Comparison of ENCODE assay signal across 1 cellular context in the genomic region with DNA sequence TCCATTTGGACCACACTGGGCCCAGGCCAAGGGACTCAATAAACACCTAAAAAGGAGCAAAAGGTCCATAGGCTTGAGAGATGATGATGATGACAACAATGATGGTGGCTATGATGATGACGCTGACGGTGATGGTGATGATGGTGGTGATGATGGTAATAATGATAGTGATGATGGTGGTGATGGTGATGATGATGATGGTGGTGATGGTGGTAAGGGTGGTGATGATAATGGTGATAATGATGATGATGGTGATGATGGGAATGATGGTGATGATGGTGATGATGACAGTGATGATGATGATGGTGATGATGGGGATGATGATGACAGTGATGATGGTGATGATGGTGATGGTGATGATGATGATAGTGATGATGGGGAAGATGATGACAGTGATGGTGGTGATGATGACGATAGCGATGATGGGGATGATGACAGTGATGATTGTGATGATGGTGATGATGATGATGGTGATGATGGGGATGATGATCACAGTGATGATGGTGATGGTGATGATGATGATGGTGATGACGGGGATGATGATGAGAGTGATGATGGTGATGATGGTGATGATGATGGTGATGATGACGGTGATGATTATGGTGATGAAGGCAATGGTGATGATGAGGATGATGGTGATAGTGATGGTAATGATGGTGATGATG.
TF ChIP-seq lines count a peak whose summit lies in the region.

No MANE protein-coding gene starts in this region.

TF ChIP-seq in HEK293, 187 proteins besides CTCF, POLR2A, EP300 and RAD21 (continued from another document):
- TF ChIP-seq BCL6B (tag by site-specific recombination; IDR thresholded peaks at IDR 0.05) (no peak), ZNF610 (tag by site-specific recombination; IDR thresholded peaks at IDR 0.05; ENCODE audit: borderline replicate concordance) (no peak)
- TF ChIP-seq, protein P1, sequence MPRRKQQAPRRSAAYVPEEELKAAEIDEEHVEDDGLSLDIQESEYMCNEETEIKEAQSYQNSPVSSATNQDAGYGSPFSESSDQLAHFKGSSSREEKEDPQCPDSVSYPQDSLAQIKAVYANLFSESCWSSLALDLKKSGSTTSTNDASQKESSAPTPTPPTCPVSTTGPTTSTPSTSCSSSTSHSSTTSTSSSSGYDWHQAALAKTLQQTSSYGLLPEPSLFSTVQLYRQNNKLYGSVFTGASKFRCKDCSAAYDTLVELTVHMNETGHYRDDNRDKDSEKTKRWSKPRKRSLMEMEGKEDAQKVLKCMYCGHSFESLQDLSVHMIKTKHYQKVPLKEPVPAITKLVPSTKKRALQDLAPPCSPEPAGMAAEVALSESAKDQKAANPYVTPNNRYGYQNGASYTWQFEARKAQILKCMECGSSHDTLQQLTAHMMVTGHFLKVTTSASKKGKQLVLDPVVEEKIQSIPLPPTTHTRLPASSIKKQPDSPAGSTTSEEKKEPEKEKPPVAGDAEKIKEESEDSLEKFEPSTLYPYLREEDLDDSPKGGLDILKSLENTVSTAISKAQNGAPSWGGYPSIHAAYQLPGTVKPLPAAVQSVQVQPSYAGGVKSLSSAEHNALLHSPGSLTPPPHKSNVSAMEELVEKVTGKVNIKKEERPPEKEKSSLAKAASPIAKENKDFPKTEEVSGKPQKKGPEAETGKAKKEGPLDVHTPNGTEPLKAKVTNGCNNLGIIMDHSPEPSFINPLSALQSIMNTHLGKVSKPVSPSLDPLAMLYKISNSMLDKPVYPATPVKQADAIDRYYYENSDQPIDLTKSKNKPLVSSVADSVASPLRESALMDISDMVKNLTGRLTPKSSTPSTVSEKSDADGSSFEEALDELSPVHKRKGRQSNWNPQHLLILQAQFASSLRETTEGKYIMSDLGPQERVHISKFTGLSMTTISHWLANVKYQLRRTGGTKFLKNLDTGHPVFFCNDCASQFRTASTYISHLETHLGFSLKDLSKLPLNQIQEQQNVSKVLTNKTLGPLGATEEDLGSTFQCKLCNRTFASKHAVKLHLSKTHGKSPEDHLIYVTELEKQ (tag by site-specific recombination; IDR thresholded peaks at IDR 0.05; ENCODE audit: borderline replicate concordance): no peak
